ENCODE assay signal across 28 cellular contexts in the genomic region with DNA sequence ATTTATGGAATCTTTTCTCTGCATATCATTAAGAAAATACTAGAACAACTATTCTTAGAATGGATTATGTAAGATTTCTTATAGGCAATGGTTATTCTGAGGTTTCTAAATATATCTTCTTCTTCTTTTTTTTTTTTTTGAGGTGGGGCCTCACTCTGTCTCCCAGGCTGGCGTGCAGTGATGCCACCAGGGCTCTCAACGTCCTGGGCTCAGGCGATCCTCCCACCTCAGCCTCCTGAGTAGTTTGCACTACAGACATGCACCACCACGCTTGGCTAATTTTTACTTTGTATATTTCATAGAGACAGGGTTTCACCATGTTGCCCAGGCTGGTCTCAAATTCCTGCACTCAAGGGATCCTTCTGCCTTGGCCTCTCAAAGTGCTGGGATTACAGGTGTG.
"Had no signal": no experiment of that assay in that cellular context is flagged by ENCODE, and none has a peak within 500 bp of the region (broad histone marks: within the 10 kb centered on the region; RNA-seq: fewer than 3 reads in every experiment).

No MANE protein-coding gene starts in this region.

- H3K9me3 Mint-ChIP-seq: activated CD4-positive, alpha-beta memory T cell treated with anti-CD3 and anti-CD28 coated beads, Interleukin-2, amount 10 ng/mL, durations not matched to agents 7 days and 5 days; activated naive CD4-positive, alpha-beta T cell treated with anti-CD3 and anti-CD28 coated beads, Interleukin-2, amount 10 ng/mL, durations not matched to agents 7 days and 5 days; activated naive CD8-positive, alpha-beta T cell treated with anti-CD3 and anti-CD28 coated beads, Interleukin-2, amount 10 ng/mL, durations not matched to agents 7 days and 5 days; activated T-cell treated with anti-CD3 and anti-CD28 coated beads, Interleukin-2, amount 50 U/mL, for 24 hours; natural killer cell; neural progenitor cell; stimulated activated naive B cell treated with anti-CD40 and anti-IgM and Interleukin-4, amounts not matched to agents 10 μg/mL and 1 μg/mL and 100 μg/mL, for 72 hours had no signal

- H3K4me3 Mint-ChIP-seq: activated CD4-positive, alpha-beta memory T cell treated with anti-CD3 and anti-CD28 coated beads, Interleukin-2, amount 10 ng/mL, durations not matched to agents 7 days and 5 days; activated naive CD4-positive, alpha-beta T cell treated with anti-CD3 and anti-CD28 coated beads, Interleukin-2, amount 10 ng/mL, durations not matched to agents 7 days and 5 days; activated naive CD8-positive, alpha-beta T cell treated with anti-CD3 and anti-CD28 coated beads, Interleukin-2, amount 10 ng/mL, durations not matched to agents 7 days and 5 days; activated T-cell treated with anti-CD3 and anti-CD28 coated beads, Interleukin-2, amount 50 U/mL, for 24 hours; brain; natural killer cell; neural progenitor cell; stimulated activated naive B cell treated with anti-CD40 and anti-IgM and Interleukin-4, amounts not matched to agents 10 μg/mL and 1 μg/mL and 100 μg/mL, for 72 hours had no signal

- H3K27ac ChIP-seq: ascending aorta, cardiac muscle cell, colonic mucosa, gastroesophageal sphincter, hepatocyte, left ventricle myocardium inferior, neural progenitor cell, parathyroid adenoma, psoas muscle, tibial nerve, VCaP had no signal

- DNase-seq: activated CD4-positive, alpha-beta memory T cell treated with anti-CD3 and anti-CD28 coated beads, Interleukin-2, amount 10 ng/mL, durations not matched to agents 7 days and 5 days; activated CD4-positive, alpha-beta T cell treated with anti-CD3 and anti-CD28 coated beads for 4 hours; activated CD8-positive, alpha-beta memory T cell treated with anti-CD3 and anti-CD28 coated beads, Interleukin-2, amount 50 U/mL, for 48 hours; activated gamma-delta T cell; activated naive CD4-positive, alpha-beta T cell treated with anti-CD3 and anti-CD28 coated beads, Interleukin-2, amount 10 ng/mL, durations not matched to agents 7 days and 5 days; activated naive CD8-positive, alpha-beta T cell treated with anti-CD3 and anti-CD28 coated beads, Interleukin-2, amount 10 ng/mL, durations not matched to agents 7 days and 5 days; activated T-cell treated with anti-CD3 and anti-CD28 coated beads, Interleukin-2, amount 50 U/mL, for 24 hours; cerebellar nuclear complex; colonic mucosa; effector CD8-positive, alpha-beta T cell; islet precursor cell; left ventricle myocardium inferior; natural killer cell; occipital lobe; psoas muscle; stimulated activated CD4-positive, alpha-beta T cell treated with anti-CD3 and anti-CD28 coated beads, Interleukin-15, amount 100 ng/mL, for 24 hours; stimulated activated CD4-positive, alpha-beta T cell treated with anti-CD3 and anti-CD28 coated beads, Interleukin-2, amount 100 ng/mL, for 24 hours; stimulated activated naive B cell treated with anti-CD40 and anti-IgM and Interleukin-4, amounts not matched to agents 10 μg/mL and 1 μg/mL and 100 μg/mL, for 72 hours had no signal

- H3K4me1 Mint-ChIP-seq: activated CD4-positive, alpha-beta memory T cell treated with anti-CD3 and anti-CD28 coated beads, Interleukin-2, amount 10 ng/mL, durations not matched to agents 7 days and 5 days; activated naive CD4-positive, alpha-beta T cell treated with anti-CD3 and anti-CD28 coated beads, Interleukin-2, amount 10 ng/mL, durations not matched to agents 7 days and 5 days; activated naive CD8-positive, alpha-beta T cell treated with anti-CD3 and anti-CD28 coated beads, Interleukin-2, amount 10 ng/mL, durations not matched to agents 7 days and 5 days; brain; natural killer cell; neural progenitor cell; stimulated activated naive B cell treated with anti-CD40 and anti-IgM and Interleukin-4, amounts not matched to agents 10 μg/mL and 1 μg/mL and 100 μg/mL, for 72 hours had no signal

- H3K27me3 ChIP-seq: ascending aorta, cardiac muscle cell, colonic mucosa, gastroesophageal sphincter, neural progenitor cell, tibial nerve had no signal

- H3K4me1 ChIP-seq: ascending aorta, colonic mucosa, gastroesophageal sphincter, neural progenitor cell, parathyroid adenoma, psoas muscle, tibial nerve had no signal

- H3K36me3 ChIP-seq: ascending aorta, cardiac muscle cell, colonic mucosa, gastroesophageal sphincter, left ventricle myocardium inferior, neural progenitor cell, tibial nerve had no signal

- H3K9me3 ChIP-seq: ascending aorta, colonic mucosa, gastroesophageal sphincter, left ventricle myocardium inferior, psoas muscle, tibial nerve had no signal

- ATAC-seq: gastroesophageal sphincter; natural killer cell; psoas muscle; stimulated activated naive B cell treated with anti-CD40 and anti-IgM and Interleukin-4, amounts not matched to agents 10 μg/mL and 1 μg/mL and 100 μg/mL, for 72 hours had no signal

- H3K27ac Mint-ChIP-seq: activated CD4-positive, alpha-beta memory T cell treated with anti-CD3 and anti-CD28 coated beads, Interleukin-2, amount 10 ng/mL, durations not matched to agents 7 days and 5 days; activated naive CD4-positive, alpha-beta T cell treated with anti-CD3 and anti-CD28 coated beads, Interleukin-2, amount 10 ng/mL, durations not matched to agents 7 days and 5 days; activated naive CD8-positive, alpha-beta T cell treated with anti-CD3 and anti-CD28 coated beads, Interleukin-2, amount 10 ng/mL, durations not matched to agents 7 days and 5 days; activated T-cell treated with anti-CD3 and anti-CD28 coated beads, Interleukin-2, amount 50 U/mL, for 24 hours; natural killer cell; neural progenitor cell; stimulated activated naive B cell treated with anti-CD40 and anti-IgM and Interleukin-4, amounts not matched to agents 10 μg/mL and 1 μg/mL and 100 μg/mL, for 72 hours had no signal

- H3K4me3 ChIP-seq: ascending aorta, cardiac muscle cell, colonic mucosa, gastroesophageal sphincter, hepatocyte, left ventricle myocardium inferior, lung, neural progenitor cell, psoas muscle, tibial nerve had no signal

- H3K36me3 Mint-ChIP-seq: activated naive CD4-positive, alpha-beta T cell treated with anti-CD3 and anti-CD28 coated beads, Interleukin-2, amount 10 ng/mL, durations not matched to agents 7 days and 5 days; activated naive CD8-positive, alpha-beta T cell treated with anti-CD3 and anti-CD28 coated beads, Interleukin-2, amount 10 ng/mL, durations not matched to agents 7 days and 5 days; brain; natural killer cell; neural progenitor cell; stimulated activated naive B cell treated with anti-CD40 and anti-IgM and Interleukin-4, amounts not matched to agents 10 μg/mL and 1 μg/mL and 100 μg/mL, for 72 hours had no signal
